In genomic region chr4:113169368-113169767, GRCh38 we compare ENCODE assay signal across 22 cellular contexts.
DNase-seq lines count a peak whose midpoint lies in the region; ATAC-seq and TF ChIP-seq lines count a peak whose summit lies in the region.
"Had no signal": no experiment of that assay in that cellular context is flagged by ENCODE, and none has a peak within 500 bp of the region (broad histone marks: within the 10 kb centered on the region; RNA-seq: fewer than 3 reads in every experiment).

No MANE protein-coding gene starts in this region.

- no peak overlapping the region for H3K4me3 Mint-ChIP-seq in osteocyte (ENCODE audit: unreplicated experiment)

- H3K4me3 ChIP-seq in H7 (ENCODE audit: insufficient read depth, low read depth, low read length) (no peak overlapping the region), RWPE2 (ENCODE audit: severe bottlenecking) (no peak overlapping the region)
- H3K4me3 ChIP-seq: breast epithelium, heart left ventricle, smooth muscle cell, tibial nerve had no signal

- H3K36me3 ChIP-seq in H7 (replicated peaks; ENCODE audit: control insufficient read depth, insufficient read depth, low read length) (no peaks in the 10 kb centered on the region), RWPE2 (ENCODE audit: low read depth) (no peaks in the 10 kb centered on the region)
- H3K36me3 ChIP-seq: breast epithelium, heart left ventricle, tibial nerve had no signal

- no peak overlapping the region for H3K27ac ChIP-seq in RWPE2 (ENCODE audit: poor library complexity, severe bottlenecking)
- H3K27ac ChIP-seq: breast epithelium, heart left ventricle, tibial nerve had no signal

- peaks cover 37% of the 10 kb centered on the region for H3K4me1 Mint-ChIP-seq in osteocyte (ENCODE audit: unreplicated experiment)

- H3K9me3 ChIP-seq in RWPE2 (ENCODE audit: severe bottlenecking), result no peaks in the 10 kb centered on the region
- H3K9me3 ChIP-seq: breast epithelium, heart left ventricle, tibial nerve had no signal

- no peaks in the 10 kb centered on the region for H3K4me1 ChIP-seq in RWPE2 (ENCODE audit: insufficient read depth, poor library complexity, severe bottlenecking)
- H3K4me1 ChIP-seq: breast epithelium had no signal

- H3K36me3 Mint-ChIP-seq in osteocyte (ENCODE audit: unreplicated experiment), result no peaks in the 10 kb centered on the region

- DNase-seq in H7, result peak; percentile 22
- DNase-seq in RWPE2 (ENCODE audit: low spot score), result no peak
- DNase-seq in iPS-NIHi11 (ENCODE audit: low spot score), result peak; percentile 39
- no peak for DNase-seq in omental fat pad (ENCODE audit: low spot score)
- DNase-seq in NCI-H187 treated with DMSO at 0.1 percent for 48 hours (lab: John Stamatoyannopoulos, UW), result no peak
- no peak for DNase-seq in NCI-H1417 (lab: John Stamatoyannopoulos, UW)
- no peak for DNase-seq in osteocyte (ENCODE audit: extremely low spot score, unreplicated experiment)
- DNase-seq: activated CD4-positive, alpha-beta T cell treated with anti-CD3 and anti-CD28 coated beads for 48 hours; activated effector memory CD4-positive, alpha-beta T cell treated with Interleukin-2 at 50 U/mL for 16 hours; DMS53; HCEC 1CT; heart left ventricle; IMR-90; MM.1S; NCI-H2171 treated with DMSO at 0.1 percent for 48 hours; SIG-M5; stimulated activated CD4-positive, alpha-beta T cell treated with anti-CD3 and anti-CD28 coated beads, Interleukin-2, amount 100 ng/mL, for 48 hours; stimulated activated naive CD8-positive, alpha-beta T cell treated with anti-CD3 and anti-CD28 coated beads, Interleukin-15, Interleukin-2, amounts not matched to agents 100 U/mL and 50 U/mL, for 24 hours had no signal

- H3K27me3 Mint-ChIP-seq in osteocyte (ENCODE audit: unreplicated experiment), result no peaks in the 10 kb centered on the region

- no peak for TF ChIP-seq CTCF in RWPE2 (IDR thresholded peaks at IDR 0.05; ENCODE audit: poor library complexity, severe bottlenecking)
- no peak for TF ChIP-seq CTCF in omental fat pad (IDR thresholded peaks at IDR 0.05)
- TF ChIP-seq CTCF in osteocyte (IDR thresholded peaks at IDR 0.05), result no peak

- H3K27me3 ChIP-seq in H7 (ENCODE audit: control insufficient read depth, insufficient read depth, low read length), result no peaks in the 10 kb centered on the region
- H3K27me3 ChIP-seq in RWPE2 (ENCODE audit: insufficient read depth, poor library complexity, severe bottlenecking), result no peaks in the 10 kb centered on the region
- H3K27me3 ChIP-seq: breast epithelium, heart left ventricle, tibial nerve had no signal

- no peaks in the 10 kb centered on the region for H3K9me3 Mint-ChIP-seq in osteocyte (ENCODE audit: unreplicated experiment)

- H3K27ac Mint-ChIP-seq in osteocyte (ENCODE audit: unreplicated experiment), result no peak overlapping the region

- 0 out of 3 replicates have a peak, but pooled peaks have one; percentile 41 for ATAC-seq in RWPE2 (ENCODE audit: low read depth)
- peak; percentile 67 for ATAC-seq in omental fat pad (ENCODE audit: low FRiP score)
- no peak for ATAC-seq in HG03045 (IDR thresholded peaks at IDR 0.05; ENCODE audit: unreplicated experiment)
- ATAC-seq: stimulated activated naive CD8-positive, alpha-beta T cell treated with anti-CD3 and anti-CD28 coated beads, Interleukin-15, Interleukin-2, amounts not matched to agents 100 U/mL and 50 U/mL, for 24 hours had no signal

Comparison
In these comparisons a context has a peak if more than half of its experiments do, and no peak if none do; other contexts are left out.
1. DNase-seq: peak in H7 (single experiment) and iPS-NIHi11 (single experiment); none in RWPE2 (single experiment), omental fat pad (single experiment), NCI-H187 treated with DMSO at 0.1 percent for 48 hours (single experiment), NCI-H1417 (0 of 3) and osteocyte (single experiment).